In the genomic region with DNA sequence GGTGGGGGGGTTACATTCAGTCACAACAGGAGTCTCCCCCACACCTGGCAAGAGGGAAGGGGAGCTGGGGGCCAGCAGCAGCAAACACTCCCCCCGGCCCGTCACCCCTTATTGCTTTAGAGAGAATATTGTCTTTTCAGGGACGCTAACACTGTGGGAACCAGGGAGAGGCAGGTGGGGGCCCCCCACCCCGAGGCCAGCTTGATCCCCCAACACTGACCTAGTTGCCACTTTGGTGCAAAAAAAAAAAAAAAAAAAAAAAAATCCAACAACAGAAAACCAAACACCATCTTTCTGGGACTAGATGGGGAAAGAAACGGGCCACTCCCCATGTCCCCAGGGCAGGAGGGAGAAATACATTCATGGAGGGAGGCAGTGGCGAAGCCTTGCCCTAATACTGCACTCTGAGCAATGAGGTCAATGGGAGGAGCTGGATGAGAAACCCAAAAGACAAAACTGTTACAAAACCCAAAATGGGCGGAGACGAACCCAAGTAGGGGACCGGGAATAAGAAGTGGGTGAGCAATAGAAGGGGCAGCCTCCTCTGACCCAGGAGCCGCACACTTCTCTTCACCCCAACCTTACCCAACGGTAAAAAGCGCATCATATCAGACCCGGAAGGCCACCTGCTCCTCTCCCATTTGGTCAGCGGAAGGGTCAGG, we compare ENCODE assay signal across 10 cellular contexts. TPM values are rescaled to one million over a fixed set of nuclear protein-coding genes. Genes with fewer than 3 reads are reported as not detected.
DNase-seq lines count a peak whose midpoint lies in the region; TF ChIP-seq lines count a peak whose summit lies in the region.
"Had no signal": no experiment of that assay in that cellular context is flagged by ENCODE, and none has a peak within 500 bp of the region (broad histone marks: within the 10 kb centered on the region; RNA-seq: fewer than 3 reads in every experiment).

No MANE protein-coding gene starts in this region.

- H3K27me3 ChIP-seq in left ventricle myocardium inferior (ENCODE audit: low read depth), result no peaks in the 10 kb centered on the region
- no peaks in the 10 kb centered on the region for H3K27me3 ChIP-seq in subcutaneous abdominal adipose tissue (ENCODE audit: control insufficient read depth in 5 of 5, insufficient read depth in 4 of 5, low read length in 5 of 5)

- TF ChIP-seq CTCF in left ventricle myocardium inferior (IDR thresholded peaks at IDR 0.05; ENCODE audit: borderline replicate concordance), result no peak

- no peaks in the 10 kb centered on the region for H3K9me3 Mint-ChIP-seq in activated CD4-positive, alpha-beta memory T cell treated with anti-CD3 and anti-CD28 coated beads for 36 hours
- H3K9me3 Mint-ChIP-seq: activated B cell treated with CpG ODN at 0.5 μM for 24 hours, IgD-negative memory B cell had no signal

- H3K9me3 ChIP-seq in left ventricle myocardium inferior (replicated peaks) (no peaks in the 10 kb centered on the region), subcutaneous abdominal adipose tissue (ENCODE audit: control insufficient read depth in 5 of 5, low read length in 5 of 5) (no peaks in the 10 kb centered on the region)

- H3K4me3 Mint-ChIP-seq in activated CD4-positive, alpha-beta memory T cell treated with anti-CD3 and anti-CD28 coated beads for 36 hours, result no peak overlapping the region
- H3K4me3 Mint-ChIP-seq: activated B cell treated with CpG ODN at 0.5 μM for 24 hours had no signal

- CTCF ChIA-PET in activated CD4-positive, alpha-beta memory T cell treated with anti-CD3 and anti-CD28 coated beads for 36 hours (lab: Charles Lee), result interaction anchor here (0.6 to 6.8 kb wide), 3 partner anchors 12 to 54 kb away, joined by 3 to 61 read pairs (median 17); a partner anchor contains a TSS

- H3K36me3 Mint-ChIP-seq in activated CD4-positive, alpha-beta memory T cell treated with anti-CD3 and anti-CD28 coated beads for 36 hours, result peaks cover 32% of the 10 kb centered on the region
- H3K36me3 Mint-ChIP-seq: IgD-negative memory B cell had no signal

- peak overlapping the region; percentile 19 for H3K27ac Mint-ChIP-seq in activated CD4-positive, alpha-beta memory T cell treated with anti-CD3 and anti-CD28 coated beads for 36 hours
- H3K27ac Mint-ChIP-seq: activated B cell treated with CpG ODN at 0.5 μM for 24 hours had no signal

- H3K4me3 ChIP-seq in left ventricle myocardium inferior (no peak overlapping the region), subcutaneous abdominal adipose tissue (ENCODE audit: low read depth in 1 of 5, low read length in 5 of 5) (no peak overlapping the region)

- H3K4me1 Mint-ChIP-seq in activated CD4-positive, alpha-beta memory T cell treated with anti-CD3 and anti-CD28 coated beads for 36 hours (ENCODE audit: low read depth), result peaks cover 24% of the 10 kb centered on the region

- intact Hi-C loops in activated CD4-positive, alpha-beta memory T cell treated with anti-CD3 and anti-CD28 coated beads for 36 hours (cut with micrococcal nuclease), result no loop called here
- intact Hi-C loops in left ventricle myocardium inferior (cut with micrococcal nuclease), result no loop called here

- DNase-seq in NOMO-1 treated with DMSO at 0.1 percent for 48 hours (lab: John Stamatoyannopoulos, UW; ENCODE audit: unreplicated experiment), result peak; percentile 52
- DNase-seq in NOMO-1 treated with dmso at 0.1 percent for 144 hours (lab: John Stamatoyannopoulos, UW; ENCODE audit: unreplicated experiment), result no peak
- DNase-seq in activated CD4-positive, alpha-beta memory T cell treated with anti-CD3 and anti-CD28 coated beads for 36 hours, result no peak
- peak; percentile 53 for DNase-seq in left ventricle myocardium inferior
- DNase-seq in COLO668 (lab: John Stamatoyannopoulos, UW; ENCODE audit: unreplicated experiment), result no peak
- DNase-seq in NK-92 treated with Interleukin-12 subunit alpha and Interleukin-12 subunit beta, amount 100 ng/mL, for 24 hours (lab: John Stamatoyannopoulos, UW), result no peak
- DNase-seq in GF-D8 (lab: John Stamatoyannopoulos, UW), result no peak
- DNase-seq: activated B cell treated with CpG ODN at 0.5 μM for 24 hours had no signal

- H3K27me3 Mint-ChIP-seq in activated CD4-positive, alpha-beta memory T cell treated with anti-CD3 and anti-CD28 coated beads for 36 hours, result no peaks in the 10 kb centered on the region
- H3K27me3 Mint-ChIP-seq: activated B cell treated with CpG ODN at 0.5 μM for 24 hours, IgD-negative memory B cell had no signal

- POLR2A ChIA-PET in activated CD4-positive, alpha-beta memory T cell treated with anti-CD3 and anti-CD28 coated beads for 36 hours (lab: Charles Lee), result interaction anchor here (0.6 to 3.0 kb wide), 6 partner anchors 11 to 197 kb away, joined by 3 to 10 read pairs (median 4); a partner anchor contains a TSS

- H3K9ac ChIP-seq in subcutaneous abdominal adipose tissue (ENCODE audit: low read length in 5 of 5), result peak overlapping the region in 2 of 5 donors; percentile 56 to 59

- H3K4me1 ChIP-seq in left ventricle myocardium inferior, result peaks cover 60% of the 10 kb centered on the region
- H3K4me1 ChIP-seq in subcutaneous abdominal adipose tissue (ENCODE audit: control insufficient read depth in 5 of 5, insufficient read depth in 5 of 5, low read length in 5 of 5), result peaks cover 2 to 38% (median 24%) of the 10 kb centered on the region in 5 donors

- H3K27ac ChIP-seq in left ventricle myocardium inferior (replicated peaks), result peak overlapping the region; percentile 61
- peak overlapping the region; percentile 81 for H3K27ac ChIP-seq in subcutaneous abdominal adipose tissue (ENCODE audit: low read depth, low read length)

- H3K36me3 ChIP-seq in left ventricle myocardium inferior (peaks cover 75% of the 10 kb centered on the region), subcutaneous abdominal adipose tissue (ENCODE audit: control insufficient read depth in 5 of 5, insufficient read depth in 5 of 5, low read length in 5 of 5) (peaks cover 0 to 82% (median 74%) of the 10 kb centered on the region in 5 donors)

RNA-seq across cellular contexts. Expression of a gene that starts 6.5 kb away (rescaled TPM):
- 100 to 1,000 TPM; 228 to 231 TPM for total RNA-seq in activated CD4-positive, alpha-beta memory T cell treated with anti-CD3 and anti-CD28 coated beads for 36 hours
- 98.3 TPM for total RNA-seq in left ventricle myocardium inferior

RNA-seq across cellular contexts. Expression of a gene that starts 14.0 kb away (rescaled TPM):
- total RNA-seq in activated CD4-positive, alpha-beta memory T cell treated with anti-CD3 and anti-CD28 coated beads for 36 hours, result 10 to 100 TPM; 40.2 to 40.5 TPM
- total RNA-seq in left ventricle myocardium inferior, result 24.5 TPM

RNA-seq across cellular contexts. Expression of a gene that starts 23.8 kb away (rescaled TPM):
- total RNA-seq in activated CD4-positive, alpha-beta memory T cell treated with anti-CD3 and anti-CD28 coated beads for 36 hours, result not detected
- total RNA-seq in left ventricle myocardium inferior, result not detected
- total RNA-seq: activated B cell treated with CpG ODN at 0.5 μM for 24 hours had no signal

RNA-seq across cellular contexts. Expression of a gene that starts 25.9 kb away (rescaled TPM):
- 10 to 100 TPM; 38.7 to 42.2 TPM for total RNA-seq in activated CD4-positive, alpha-beta memory T cell treated with anti-CD3 and anti-CD28 coated beads for 36 hours
- 30.6 TPM for total RNA-seq in left ventricle myocardium inferior

RNA-seq across cellular contexts. Expression of a gene that starts 38.7 kb away (rescaled TPM):
- total RNA-seq in activated CD4-positive, alpha-beta memory T cell treated with anti-CD3 and anti-CD28 coated beads for 36 hours, result 1 to 10 TPM; 8.7 to 9.9 TPM
- total RNA-seq in left ventricle myocardium inferior, result 0.25 TPM

Comparison
In these comparisons a context has a peak if more than half of its experiments do, and no peak if none do; other contexts are left out.
1. DNase-seq: peak in NOMO-1 treated with DMSO at 0.1 percent for 48 hours (single experiment) and left ventricle myocardium inferior (single experiment); none in NOMO-1 treated with dmso at 0.1 percent for 144 hours (single experiment), activated CD4-positive, alpha-beta memory T cell treated with anti-CD3 and anti-CD28 coated beads for 36 hours (single experiment), COLO668 (single experiment), NK-92 treated with Interleukin-12 subunit alpha and Interleukin-12 subunit beta, amount 100 ng/mL, for 24 hours (single experiment) and GF-D8 (single experiment).